Comparison of ENCODE assay signal across 18 cellular contexts in genomic region chr12:31220633-31221565, GRCh38.
A peak's percentile ranks its signal among the peaks of the same experiment; 100 is the strongest.
DNase-seq lines count a peak whose midpoint lies in the region; ATAC-seq, FAIRE-seq and TF ChIP-seq lines count a peak whose summit lies in the region.
"Had no signal": no experiment of that assay in that cellular context is flagged by ENCODE, and none has a peak within 500 bp of the region (broad histone marks: within the 10 kb centered on the region; RNA-seq: fewer than 3 reads in every experiment).

No MANE protein-coding gene starts in this region.

- H4K20me1 ChIP-seq in mammary epithelial cell (ENCODE audit: insufficient read depth, low read length), result no peaks in the 10 kb centered on the region

- ATAC-seq in GM18867 (IDR thresholded peaks at IDR 0.05; ENCODE audit: unreplicated experiment), result no peak
- ATAC-seq: activated T-cell treated with anti-CD3 and anti-CD28 coated beads, Interleukin-2, amount 50 U/mL, for 72 hours; natural killer cell had no signal

- H3K27me3 ChIP-seq in MG63, result no peaks in the 10 kb centered on the region; the same call in 1 of the 2 replicates
- peaks cover 10% of the 10 kb centered on the region for H3K27me3 ChIP-seq in mammary epithelial cell (ENCODE audit: insufficient read depth, low read length)

- H3K79me2 ChIP-seq in mammary epithelial cell (ENCODE audit: insufficient read depth, low read length), result no peaks in the 10 kb centered on the region

- H3K9ac ChIP-seq in mammary epithelial cell (ENCODE audit: insufficient read depth, low read length), result no peak overlapping the region

- H3K36me3 ChIP-seq in MG63 (no peaks in the 10 kb centered on the region), mammary epithelial cell (ENCODE audit: insufficient read depth, low read length) (no peaks in the 10 kb centered on the region)

- dilution Hi-C loops in mammary epithelial cell (cut with HindIII; ENCODE audit: low sequenced_read_pairs), result no loop called here

- in situ Hi-C loops in mammary epithelial cell (cut with MboI; ENCODE audit: low sequenced_read_pairs in 2 of 2), result no loop called here

- H3K9me3 ChIP-seq in MG63 (no peaks in the 10 kb centered on the region; the same call in 1 of the 2 replicates), mammary epithelial cell (replicated peaks; ENCODE audit: insufficient read depth, low read length) (no peaks in the 10 kb centered on the region)

- H3K4me1 ChIP-seq in mammary epithelial cell (ENCODE audit: insufficient read depth, low read length), result peaks cover 3% of the 10 kb centered on the region

- no peak overlapping the region for H3K4me2 ChIP-seq in mammary epithelial cell (ENCODE audit: insufficient read depth, low read depth, low read length)

- no peak overlapping the region for H2AFZ ChIP-seq in mammary epithelial cell (ENCODE audit: low read depth, low read length)

- H3K4me3 ChIP-seq in MG63 (no peak overlapping the region), mammary epithelial cell (replicated peaks in 1 of 3; ENCODE audit: insufficient read depth in 1 of 3, low read depth in 2 of 3, low read length in 3 of 3) (no peak overlapping the region)

- CTCF ChIA-PET in mammary epithelial cell (lab: Charles Lee; ENCODE audit: low non-redundant PET), result no interaction called here

- no peak for FAIRE-seq in urothelium cell line (lab: Jason Lieb, UNC)
- FAIRE-seq: kidney had no signal

- DNase-seq in MG63 (peak; percentile 79), mammary epithelial cell (peak; percentile 43), iris pigment epithelial cell (ENCODE audit: low read depth) (peak; percentile 80), putamen (ENCODE audit: low spot score) (peak; percentile 19), HK-2 (ENCODE audit: unreplicated experiment) (no peak), urothelium cell line (ENCODE audit: low spot score) (no peak), cortex of kidney (lab: John Stamatoyannopoulos, UW) (no peak)
- DNase-seq: activated T-cell treated with anti-CD3 and anti-CD28 coated beads, Interleukin-2, amount 50 U/mL, for 72 hours; amniotic stem cell; CD4-positive, alpha-beta T cell; GDM1; Karpas-422; kidney; natural killer cell; NCI-H187; NK-92 treated with Interleukin-12 subunit alpha and Interleukin-12 subunit beta, amount 100 ng/mL, for 24 hours; Right ventricle myocardium superior had no signal

- no peak overlapping the region for H3K27ac ChIP-seq in mammary epithelial cell (ENCODE audit: insufficient read depth, low read depth, low read length)

- WGBS in mammary epithelial cell (ENCODE audit: low coverage, missing lambda C conversion rate), result 82% methylated on average over 6 of the region's 8 CpGs

- BruUV-seq in mammary epithelial cell (replicated peaks; lab: Mats Ljungman, UMichigan), result no TSS peak

- no peak for TF ChIP-seq CTCF in mammary epithelial cell (conservative IDR thresholded peaks at IDR 0.05 in 1 of 2, IDR thresholded peaks at IDR 0.05 in 1 of 2; ENCODE audit: extremely low read depth in 1 of 2, insufficient read depth in 1 of 2, low read depth in 1 of 2, low read length in 2 of 2)

- intact Hi-C loops in mammary epithelial cell (cut with micrococcal nuclease), result no loop called here

Comparison
In these comparisons a context has a peak if more than half of its experiments do, and no peak if none do; other contexts are left out.
1. DNase-seq: peak in MG63 (single experiment), mammary epithelial cell (single experiment), iris pigment epithelial cell (single experiment) and putamen (single experiment); none in HK-2 (single experiment), urothelium cell line (single experiment) and cortex of kidney (single experiment).